Comparison of ENCODE assay signal across 9 cellular contexts in the genomic region with DNA sequence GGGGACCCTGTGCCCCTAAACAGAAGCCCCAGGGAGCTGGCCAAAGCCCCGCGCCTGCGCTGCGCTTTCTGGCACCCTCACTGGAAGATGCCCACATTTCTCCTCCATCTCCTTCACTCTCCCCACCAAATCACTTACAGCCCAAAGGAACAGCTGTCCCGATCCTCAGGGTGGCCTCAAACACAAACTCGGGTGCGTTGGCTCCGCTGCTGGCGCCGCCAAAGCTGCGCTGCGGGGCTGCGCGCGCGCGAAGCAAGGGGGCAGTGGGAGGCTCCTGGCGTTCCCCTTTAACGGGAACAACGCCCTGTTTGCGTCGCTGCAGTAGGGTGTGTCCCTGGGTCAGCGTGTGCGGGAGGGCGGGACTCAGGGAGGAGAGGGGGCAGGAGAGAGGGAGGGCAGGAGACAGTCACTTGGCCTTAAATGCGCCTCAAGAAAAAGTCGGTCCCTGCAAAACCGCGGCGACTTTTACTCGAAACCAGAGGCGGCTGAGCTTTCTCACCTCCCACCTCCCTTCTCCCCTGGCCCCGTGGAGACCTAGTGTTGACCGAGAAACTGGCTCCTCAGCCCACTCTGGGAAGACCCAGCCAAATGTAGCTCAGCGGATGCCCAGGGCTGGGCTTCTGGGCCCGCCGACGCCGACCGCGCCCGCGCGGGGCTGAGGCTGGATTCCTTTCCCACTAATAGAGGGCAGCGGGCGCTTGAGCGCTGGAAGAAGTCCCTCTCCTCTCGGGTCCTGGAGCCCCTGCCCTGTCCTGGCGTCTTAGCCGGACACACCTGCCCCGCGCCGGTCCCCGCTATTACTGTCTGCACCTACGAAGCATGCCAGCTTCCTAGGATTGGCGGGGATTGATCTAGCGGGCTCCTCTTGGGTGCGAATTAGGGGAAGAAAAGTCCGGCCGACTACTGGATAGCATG. TPM values are rescaled to one million over a fixed set of nuclear protein-coding genes. Genes with fewer than 3 reads are reported as not detected.
DNase-seq lines count a peak whose midpoint lies in the region; ATAC-seq lines count a peak whose summit lies in the region.
"Had no signal": no experiment of that assay in that cellular context is flagged by ENCODE, and none has a peak within 500 bp of the region (broad histone marks: within the 10 kb centered on the region; RNA-seq: fewer than 3 reads in every experiment).

No MANE protein-coding gene starts in this region.

- peaks cover 88% of the 10 kb centered on the region for H3K27me3 ChIP-seq in HUES64 (ENCODE audit: insufficient read depth, low read length)

- peaks cover 3% of the 10 kb centered on the region; the same call in 1 of the 2 replicates for H3K4me1 ChIP-seq in HUES64 (ENCODE audit: insufficient read depth, low read length)

- no peaks in the 10 kb centered on the region for H3K36me3 ChIP-seq in HUES64 (ENCODE audit: insufficient read depth, low read length)

- no peak overlapping the region for H3K27ac ChIP-seq in HUES64 (ENCODE audit: low read depth, low read length)
- H3K27ac ChIP-seq: epithelial cell of prostate had no signal

- H3K9ac ChIP-seq in HUES64 (ENCODE audit: low read depth, low read length): peak overlapping the region; percentile 19; the same call in 1 of the 2 replicates

- DNase-seq in AG08396 (ENCODE audit: low spot score) (peak; percentile 92), astrocyte of the hippocampus (ENCODE audit: low read depth, low spot score) (peak; percentile 93), hippocampal formation (lab: John Stamatoyannopoulos, UW) (peak; percentile 79 to 80), putamen (ENCODE audit: low spot score) (peak; percentile 93), NCI-H446 (lab: John Stamatoyannopoulos, UW) (no peak)

- H3K9me3 ChIP-seq in HUES64 (ENCODE audit: insufficient read depth, low read depth, low read length): no peaks in the 10 kb centered on the region

- WGBS in HUES64: 1% methylated on average over 60 of the region's 60 CpGs

- peak overlapping the region; percentile 90 for H3K4me3 ChIP-seq in HUES64 (ENCODE audit: low read length)

- ATAC-seq in GM19328 (IDR thresholded peaks at IDR 0.05; ENCODE audit: unreplicated experiment): no peak
- no peak for ATAC-seq in GM21381 (IDR thresholded peaks at IDR 0.05; ENCODE audit: unreplicated experiment)

RNA-seq across cellular contexts. Expression of a gene that starts 2.6 kb away (rescaled TPM):
- 4.9 TPM for polyA plus RNA-seq in HUES64 (2013, experiment 1 of 2)
- polyA plus RNA-seq in HUES64 (2013, experiment 2 of 2): 5.8 TPM

Comparison
In these comparisons a context has a peak if more than half of its experiments do, and no peak if none do; other contexts are left out.
1. DNase-seq: peak in AG08396 (single experiment), astrocyte of the hippocampus (single experiment), hippocampal formation (2 of 2) and putamen (single experiment); none in NCI-H446 (0 of 2).